In genomic region chr6:156698239-156699016, GRCh38 we compare ENCODE assay signal across 1 cellular context.
TF ChIP-seq lines count a peak whose summit lies in the region.

No MANE protein-coding gene starts in this region.

TF ChIP-seq in GM12878, 131 proteins besides CTCF, POLR2A, EP300 and RAD21 (continued from another document):
- peak; percentile 97 for TF ChIP-seq BCL11A (IDR thresholded peaks at IDR 0.05; ENCODE audit: low read depth, low read length)
- TF ChIP-seq RAD51 (IDR thresholded peaks at IDR 0.05): peak; percentile 58
- TF ChIP-seq SP1 (IDR thresholded peaks at IDR 0.05; ENCODE audit: low read depth, low read length): peak; percentile 81
- peak; percentile 100 for TF ChIP-seq MEF2A (IDR thresholded peaks at IDR 0.05; ENCODE audit: insufficient read depth, low read depth, low read length)
- TF ChIP-seq NBN (IDR thresholded peaks at IDR 0.05): peak; percentile 77
- TF ChIP-seq JUND (IDR thresholded peaks at IDR 0.05; ENCODE audit: low read depth, low read length): peak; percentile 59; the same call in 1 of the 2 replicates
- TF ChIP-seq ATF7 (IDR thresholded peaks at IDR 0.05; ENCODE audit: low read depth): peak; percentile 80
- TF ChIP-seq ETV6 (conservative IDR thresholded peaks at IDR 0.05 in 1 of 2, IDR thresholded peaks at IDR 0.05 in 1 of 2; ENCODE audit: borderline replicate concordance in 1 of 2, low read depth in 1 of 2): peak in 1 of 2 experiments; percentile 99; a peak in 2 of 4 replicates
- peak; percentile 78 for TF ChIP-seq BMI1 (IDR thresholded peaks at IDR 0.05; ENCODE audit: borderline replicate concordance)
- TF ChIP-seq BHLHE40 (IDR thresholded peaks at IDR 0.05; ENCODE audit: borderline replicate concordance in 1 of 2, low read depth in 2 of 2, low read length in 1 of 2): peak; percentile 93 to 95
- peak; percentile 64 for TF ChIP-seq MYB (IDR thresholded peaks at IDR 0.05; ENCODE audit: borderline replicate concordance, low read depth, low read length)
- peak; percentile 93; the same call in 1 of the 2 replicates for TF ChIP-seq RELB (IDR thresholded peaks at IDR 0.05; ENCODE audit: low read depth)
- no peak for TF ChIP-seq HDAC6 (IDR thresholded peaks at IDR 0.05; ENCODE audit: unreplicated experiment)
- no peak for TF ChIP-seq NR2C1 (IDR thresholded peaks at IDR 0.05)
- 0 out of 2 replicates have a peak, but pooled peaks have one; percentile 43 for TF ChIP-seq ZSCAN29 (IDR thresholded peaks at IDR 0.05)
- peak; percentile 65 for TF ChIP-seq ZNF592 (IDR thresholded peaks at IDR 0.05)
- peak; percentile 46 for TF ChIP-seq POLR2AphosphoS5 (IDR thresholded peaks at IDR 0.05; ENCODE audit: low read length)
- TF ChIP-seq USF1 (IDR thresholded peaks at IDR 0.05; ENCODE audit: borderline replicate concordance, extremely low read length, insufficient read depth, low read depth, low read length): no peak
- TF ChIP-seq MTA3 (IDR thresholded peaks at IDR 0.05; ENCODE audit: borderline replicate concordance, low read length): no peak
- no peak for TF ChIP-seq CHD1 (IDR thresholded peaks at IDR 0.05; ENCODE audit: low read depth, low read length)
- no peak for TF ChIP-seq CEBPB (IDR thresholded peaks at IDR 0.05; ENCODE audit: borderline replicate concordance in 1 of 2, low read depth in 2 of 2, low read length in 2 of 2)
- no peak for TF ChIP-seq NKRF (conservative IDR thresholded peaks at IDR 0.05)
- peak; percentile 85; the same call in 1 of the 2 replicates for TF ChIP-seq GATAD2B (conservative IDR thresholded peaks at IDR 0.05; ENCODE audit: low read depth)
- TF ChIP-seq CBX3 (IDR thresholded peaks at IDR 0.05; ENCODE audit: borderline replicate concordance, low read depth): no peak
- TF ChIP-seq STAT3 (IDR thresholded peaks at IDR 0.05; ENCODE audit: low read depth, low read length): no peak
- TF ChIP-seq EED (IDR thresholded peaks at IDR 0.05; ENCODE audit: low read depth): peak; percentile 98
- TF ChIP-seq SPI1 (IDR thresholded peaks at IDR 0.05; ENCODE audit: borderline replicate concordance, insufficient read depth, low read depth, low read length): peak; percentile 83
- peak in 1 of 2 experiments; percentile 79; a peak in 2 of 4 replicates for TF ChIP-seq SRF (IDR thresholded peaks at IDR 0.05; ENCODE audit: low read depth in 2 of 2, low read length in 2 of 2)
- 0 out of 2 replicates have a peak, but pooled peaks have one; percentile 9 for TF ChIP-seq ZBTB33 (IDR thresholded peaks at IDR 0.05)
- TF ChIP-seq TCF7 (IDR thresholded peaks at IDR 0.05; ENCODE audit: borderline replicate concordance): peak; percentile 82
- TF ChIP-seq PKNOX1 (IDR thresholded peaks at IDR 0.05): peak; percentile 52; the same call in 1 of the 2 replicates
- 0 out of 2 replicates have a peak, but pooled peaks have one; percentile 64 for TF ChIP-seq STAT1 (conservative IDR thresholded peaks at IDR 0.05)
- no peak for TF ChIP-seq SMARCA5 (IDR thresholded peaks at IDR 0.05)
- no peak for TF ChIP-seq NFXL1 (IDR thresholded peaks at IDR 0.05; ENCODE audit: borderline replicate concordance)
- TF ChIP-seq IRF4 (IDR thresholded peaks at IDR 0.05; ENCODE audit: low read depth, low read length): peak; percentile 93
- peak; percentile 44; the same call in 1 of the 2 replicates for TF ChIP-seq REST (IDR thresholded peaks at IDR 0.05; ENCODE audit: low read depth, low read length)
- peak; percentile 94 for TF ChIP-seq ZNF217 (IDR thresholded peaks at IDR 0.05)
- TF ChIP-seq BACH1 (IDR thresholded peaks at IDR 0.05; ENCODE audit: borderline replicate concordance): peak; percentile 88
- TF ChIP-seq KLF5 (IDR thresholded peaks at IDR 0.05; ENCODE audit: partially characterized antibody): peak; percentile 76
- TF ChIP-seq ZBED1 (IDR thresholded peaks at IDR 0.05; ENCODE audit: borderline replicate concordance): peak; percentile 99
- TF ChIP-seq CHD2 (IDR thresholded peaks at IDR 0.05; ENCODE audit: borderline replicate concordance, low read depth, low read length): peak; percentile 77; the same call in 1 of the 2 replicates
